2 cellular contexts compared by ENCODE assay signal in the genomic region with DNA sequence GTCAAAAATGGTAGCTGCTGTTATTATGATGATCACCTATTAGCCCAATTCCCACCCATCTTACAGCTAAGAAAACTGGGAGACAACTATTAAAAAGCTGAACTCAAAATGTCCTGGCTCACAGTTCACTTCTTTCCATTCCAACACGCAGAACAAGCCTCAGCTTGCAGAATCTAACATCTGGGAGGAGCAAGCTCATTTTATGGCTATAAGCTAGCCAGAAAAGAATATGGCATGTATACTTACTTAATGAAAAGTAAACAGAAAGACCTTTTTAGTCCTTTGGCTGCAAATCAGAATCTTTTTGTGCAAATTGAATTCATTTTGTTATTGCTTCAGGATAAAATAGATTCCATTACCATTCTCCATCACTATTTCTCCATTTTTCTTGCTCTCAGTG.
TF ChIP-seq lines count a peak whose summit lies in the region.

No MANE protein-coding gene starts in this region.

TF ChIP-seq in IMR-90, 13 proteins besides CTCF, POLR2A, EP300 and RAD21 (continued from another document):
- no peak for TF ChIP-seq MAZ (IDR thresholded peaks at IDR 0.05; ENCODE audit: borderline replicate concordance, low read depth, low read length)
- TF ChIP-seq SMC3 (IDR thresholded peaks at IDR 0.05; ENCODE audit: low read depth, low read length) = no peak
- TF ChIP-seq RCOR1 (IDR thresholded peaks at IDR 0.05; ENCODE audit: insufficient replicate concordance, low read length) = no peak
- TF ChIP-seq CEBPB (IDR thresholded peaks at IDR 0.05; ENCODE audit: low read depth, low read length) = no peak
- TF ChIP-seq BHLHE40 (IDR thresholded peaks at IDR 0.05; ENCODE audit: low read depth, low read length) = no peak
- TF ChIP-seq RFX5 (IDR thresholded peaks at IDR 0.05; ENCODE audit: low read depth, low read length) = no peak
- TF ChIP-seq MXI1 (IDR thresholded peaks at IDR 0.05; ENCODE audit: borderline replicate concordance, low read depth, low read length) = no peak
- TF ChIP-seq, protein P1, sequence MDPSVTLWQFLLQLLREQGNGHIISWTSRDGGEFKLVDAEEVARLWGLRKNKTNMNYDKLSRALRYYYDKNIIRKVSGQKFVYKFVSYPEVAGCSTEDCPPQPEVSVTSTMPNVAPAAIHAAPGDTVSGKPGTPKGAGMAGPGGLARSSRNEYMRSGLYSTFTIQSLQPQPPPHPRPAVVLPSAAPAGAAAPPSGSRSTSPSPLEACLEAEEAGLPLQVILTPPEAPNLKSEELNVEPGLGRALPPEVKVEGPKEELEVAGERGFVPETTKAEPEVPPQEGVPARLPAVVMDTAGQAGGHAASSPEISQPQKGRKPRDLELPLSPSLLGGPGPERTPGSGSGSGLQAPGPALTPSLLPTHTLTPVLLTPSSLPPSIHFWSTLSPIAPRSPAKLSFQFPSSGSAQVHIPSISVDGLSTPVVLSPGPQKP (IDR thresholded peaks at IDR 0.05; ENCODE audit: borderline replicate concordance, low read depth, low read length) = no peak
- TF ChIP-seq NFE2L2 (IDR thresholded peaks at IDR 0.05; ENCODE audit: low read depth, low read length) = no peak
- TF ChIP-seq, protein P2, sequence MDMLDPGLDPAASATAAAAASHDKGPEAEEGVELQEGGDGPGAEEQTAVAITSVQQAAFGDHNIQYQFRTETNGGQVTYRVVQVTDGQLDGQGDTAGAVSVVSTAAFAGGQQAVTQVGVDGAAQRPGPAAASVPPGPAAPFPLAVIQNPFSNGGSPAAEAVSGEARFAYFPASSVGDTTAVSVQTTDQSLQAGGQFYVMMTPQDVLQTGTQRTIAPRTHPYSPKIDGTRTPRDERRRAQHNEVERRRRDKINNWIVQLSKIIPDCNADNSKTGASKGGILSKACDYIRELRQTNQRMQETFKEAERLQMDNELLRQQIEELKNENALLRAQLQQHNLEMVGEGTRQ (IDR thresholded peaks at IDR 0.05; ENCODE audit: low read depth, low read length) = no peak

TF ChIP-seq in WTC11, 78 proteins besides CTCF, POLR2A, EP300 and RAD21 (continued from another document):
- TF ChIP-seq, protein P3, sequence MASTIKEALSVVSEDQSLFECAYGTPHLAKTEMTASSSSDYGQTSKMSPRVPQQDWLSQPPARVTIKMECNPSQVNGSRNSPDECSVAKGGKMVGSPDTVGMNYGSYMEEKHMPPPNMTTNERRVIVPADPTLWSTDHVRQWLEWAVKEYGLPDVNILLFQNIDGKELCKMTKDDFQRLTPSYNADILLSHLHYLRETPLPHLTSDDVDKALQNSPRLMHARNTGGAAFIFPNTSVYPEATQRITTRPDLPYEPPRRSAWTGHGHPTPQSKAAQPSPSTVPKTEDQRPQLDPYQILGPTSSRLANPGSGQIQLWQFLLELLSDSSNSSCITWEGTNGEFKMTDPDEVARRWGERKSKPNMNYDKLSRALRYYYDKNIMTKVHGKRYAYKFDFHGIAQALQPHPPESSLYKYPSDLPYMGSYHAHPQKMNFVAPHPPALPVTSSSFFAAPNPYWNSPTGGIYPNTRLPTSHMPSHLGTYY (CRISPR knock-in tag; IDR thresholded peaks at IDR 0.05) = no peak
- TF ChIP-seq, protein P4, sequence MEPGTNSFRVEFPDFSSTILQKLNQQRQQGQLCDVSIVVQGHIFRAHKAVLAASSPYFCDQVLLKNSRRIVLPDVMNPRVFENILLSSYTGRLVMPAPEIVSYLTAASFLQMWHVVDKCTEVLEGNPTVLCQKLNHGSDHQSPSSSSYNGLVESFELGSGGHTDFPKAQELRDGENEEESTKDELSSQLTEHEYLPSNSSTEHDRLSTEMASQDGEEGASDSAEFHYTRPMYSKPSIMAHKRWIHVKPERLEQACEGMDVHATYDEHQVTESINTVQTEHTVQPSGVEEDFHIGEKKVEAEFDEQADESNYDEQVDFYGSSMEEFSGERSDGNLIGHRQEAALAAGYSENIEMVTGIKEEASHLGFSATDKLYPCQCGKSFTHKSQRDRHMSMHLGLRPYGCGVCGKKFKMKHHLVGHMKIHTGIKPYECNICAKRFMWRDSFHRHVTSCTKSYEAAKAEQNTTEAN (CRISPR knock-in tag; IDR thresholded peaks at IDR 0.05) = no peak
- TF ChIP-seq NFATC4 (CRISPR knock-in tag; IDR thresholded peaks at IDR 0.05) = no peak
